1 cellular context compared by ENCODE assay signal in genomic region chr2:23924589-23925359, GRCh38.
TF ChIP-seq lines count a peak whose summit lies in the region.

No MANE protein-coding gene starts in this region.

TF ChIP-seq in SK-N-SH, 30 proteins besides CTCF, POLR2A, EP300 and RAD21:
- no peak for TF ChIP-seq REST (IDR thresholded peaks at IDR 0.05; ENCODE audit: low read depth, low read length)
- no peak for TF ChIP-seq USF2 (IDR thresholded peaks at IDR 0.05; ENCODE audit: borderline replicate concordance, low read depth, low read length)
- TF ChIP-seq FOXJ3 (CRISPR knock-in tag; IDR thresholded peaks at IDR 0.05), result no peak
- TF ChIP-seq RXRA (IDR thresholded peaks at IDR 0.05; ENCODE audit: borderline replicate concordance, low read depth), result no peak
- TF ChIP-seq CHD2 (IDR thresholded peaks at IDR 0.05; ENCODE audit: low read length, partially characterized antibody), result no peak
- TF ChIP-seq GATA2 (CRISPR knock-in tag; IDR thresholded peaks at IDR 0.05), result no peak
- TF ChIP-seq NFIC (IDR thresholded peaks at IDR 0.05; ENCODE audit: borderline replicate concordance), result no peak
- no peak for TF ChIP-seq MAX (IDR thresholded peaks at IDR 0.05; ENCODE audit: low read depth)
- no peak for TF ChIP-seq FOSL2 (IDR thresholded peaks at IDR 0.05; ENCODE audit: borderline replicate concordance, low read depth)
- no peak for TF ChIP-seq ELF1 (IDR thresholded peaks at IDR 0.05)
- TF ChIP-seq EZH2phosphoT487 (IDR thresholded peaks at IDR 0.05; ENCODE audit: borderline replicate concordance, low read depth), result no peak
- TF ChIP-seq ZBTB33 (IDR thresholded peaks at IDR 0.05; ENCODE audit: borderline replicate concordance, low read depth), result no peak
- TF ChIP-seq TAF1 (IDR thresholded peaks at IDR 0.05; ENCODE audit: borderline replicate concordance, low read depth, low read length), result no peak
- TF ChIP-seq TCF12 (IDR thresholded peaks at IDR 0.05), result no peak
- TF ChIP-seq RCOR1 (IDR thresholded peaks at IDR 0.05; ENCODE audit: low read length), result no peak
- no peak for TF ChIP-seq SMC3 (IDR thresholded peaks at IDR 0.05; ENCODE audit: low read depth, low read length)
TF ChIP-seq in SK-N-SH: peak in this region for 0.
